Comparison of ENCODE assay signal across 1 cellular context in the genomic region with DNA sequence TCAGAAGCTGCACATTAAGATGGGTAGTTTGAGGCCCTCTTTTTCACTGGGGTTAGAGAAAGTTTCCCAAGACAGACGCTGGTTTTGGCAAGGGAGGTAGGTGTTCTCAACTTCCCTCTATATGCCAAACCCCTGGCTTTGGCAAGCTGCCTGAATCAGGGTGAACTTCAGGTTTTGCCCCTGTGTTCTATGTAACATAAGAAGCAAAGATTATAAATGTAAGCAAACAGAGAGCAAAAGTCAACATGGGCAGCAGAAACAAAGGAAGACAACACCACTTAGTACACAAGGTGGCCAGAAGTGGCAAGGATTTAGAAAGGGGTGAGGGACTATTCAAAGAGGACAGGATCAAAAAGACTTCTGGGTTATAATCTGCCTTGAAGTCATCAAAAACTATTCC.
TF ChIP-seq lines count a peak whose summit lies in the region.

No MANE protein-coding gene starts in this region.

TF ChIP-seq in HepG2, 621 proteins besides CTCF, POLR2A, EP300 and RAD21 (continued from another document):
- TF ChIP-seq, protein P1, sequence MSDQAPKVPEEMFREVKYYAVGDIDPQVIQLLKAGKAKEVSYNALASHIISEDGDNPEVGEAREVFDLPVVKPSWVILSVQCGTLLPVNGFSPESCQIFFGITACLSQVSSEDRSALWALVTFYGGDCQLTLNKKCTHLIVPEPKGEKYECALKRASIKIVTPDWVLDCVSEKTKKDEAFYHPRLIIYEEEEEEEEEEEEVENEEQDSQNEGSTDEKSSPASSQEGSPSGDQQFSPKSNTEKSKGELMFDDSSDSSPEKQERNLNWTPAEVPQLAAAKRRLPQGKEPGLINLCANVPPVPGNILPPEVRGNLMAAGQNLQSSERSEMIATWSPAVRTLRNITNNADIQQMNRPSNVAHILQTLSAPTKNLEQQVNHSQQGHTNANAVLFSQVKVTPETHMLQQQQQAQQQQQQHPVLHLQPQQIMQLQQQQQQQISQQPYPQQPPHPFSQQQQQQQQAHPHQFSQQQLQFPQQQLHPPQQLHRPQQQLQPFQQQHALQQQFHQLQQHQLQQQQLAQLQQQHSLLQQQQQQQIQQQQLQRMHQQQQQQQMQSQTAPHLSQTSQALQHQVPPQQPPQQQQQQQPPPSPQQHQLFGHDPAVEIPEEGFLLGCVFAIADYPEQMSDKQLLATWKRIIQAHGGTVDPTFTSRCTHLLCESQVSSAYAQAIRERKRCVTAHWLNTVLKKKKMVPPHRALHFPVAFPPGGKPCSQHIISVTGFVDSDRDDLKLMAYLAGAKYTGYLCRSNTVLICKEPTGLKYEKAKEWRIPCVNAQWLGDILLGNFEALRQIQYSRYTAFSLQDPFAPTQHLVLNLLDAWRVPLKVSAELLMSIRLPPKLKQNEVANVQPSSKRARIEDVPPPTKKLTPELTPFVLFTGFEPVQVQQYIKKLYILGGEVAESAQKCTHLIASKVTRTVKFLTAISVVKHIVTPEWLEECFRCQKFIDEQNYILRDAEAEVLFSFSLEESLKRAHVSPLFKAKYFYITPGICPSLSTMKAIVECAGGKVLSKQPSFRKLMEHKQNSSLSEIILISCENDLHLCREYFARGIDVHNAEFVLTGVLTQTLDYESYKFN (CRISPR knock-in tag; conservative IDR thresholded peaks at IDR 0.05), result peak; percentile 61
- TF ChIP-seq, protein P2, sequence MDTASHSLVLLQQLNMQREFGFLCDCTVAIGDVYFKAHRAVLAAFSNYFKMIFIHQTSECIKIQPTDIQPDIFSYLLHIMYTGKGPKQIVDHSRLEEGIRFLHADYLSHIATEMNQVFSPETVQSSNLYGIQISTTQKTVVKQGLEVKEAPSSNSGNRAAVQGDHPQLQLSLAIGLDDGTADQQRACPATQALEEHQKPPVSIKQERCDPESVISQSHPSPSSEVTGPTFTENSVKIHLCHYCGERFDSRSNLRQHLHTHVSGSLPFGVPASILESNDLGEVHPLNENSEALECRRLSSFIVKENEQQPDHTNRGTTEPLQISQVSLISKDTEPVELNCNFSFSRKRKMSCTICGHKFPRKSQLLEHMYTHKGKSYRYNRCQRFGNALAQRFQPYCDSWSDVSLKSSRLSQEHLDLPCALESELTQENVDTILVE (CRISPR knock-in tag; IDR thresholded peaks at IDR 0.05), result no peak
- TF ChIP-seq CC2D1A (CRISPR knock-in tag; IDR thresholded peaks at IDR 0.05) (no peak), KLF15 (CRISPR knock-in tag; IDR thresholded peaks at IDR 0.05; ENCODE audit: borderline replicate concordance) (no peak), RORA (CRISPR knock-in tag; IDR thresholded peaks at IDR 0.05) (no peak)
